8 cellular contexts compared by ENCODE assay signal in the genomic region with DNA sequence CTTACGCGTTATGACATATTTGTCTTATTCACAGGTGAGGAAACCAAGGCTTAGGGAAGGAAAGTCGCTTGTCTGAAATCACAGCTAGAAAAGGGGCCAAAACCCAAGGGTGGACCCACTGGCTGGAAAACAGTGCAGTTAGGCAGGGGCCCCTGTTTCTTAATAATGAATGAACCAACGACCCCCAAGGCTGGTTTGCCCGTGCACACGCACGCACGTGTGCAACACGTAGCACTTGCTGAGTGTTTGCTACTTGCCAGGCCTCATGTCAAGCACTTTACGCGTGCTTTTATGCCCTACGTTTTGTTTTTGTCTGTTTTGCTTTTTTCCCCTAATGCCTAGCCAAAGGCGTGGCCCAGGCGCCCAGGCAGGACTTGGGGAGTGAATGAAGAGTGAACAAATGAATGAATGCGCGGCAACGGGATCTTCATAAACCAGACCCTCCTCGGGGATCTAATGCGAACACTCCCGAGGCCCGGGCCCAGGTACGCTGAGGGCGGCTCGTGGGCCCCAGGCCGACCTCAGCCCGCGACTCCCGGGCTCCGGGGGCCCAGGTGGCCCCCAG. TPM values are rescaled to one million over a fixed set of nuclear protein-coding genes. Genes with fewer than 3 reads are reported as not detected.
A peak's percentile ranks its signal among the peaks of the same experiment; 100 is the strongest.
DNase-seq lines count a peak whose midpoint lies in the region; ATAC-seq and TF ChIP-seq lines count a peak whose summit lies in the region.

No MANE protein-coding gene starts in this region.

- H3K4me3 ChIP-seq in RWPE2 (ENCODE audit: severe bottlenecking) (peak overlapping the region; percentile 100), neuron (ENCODE audit: low read length) (peak overlapping the region; percentile 76)

- H2AFZ ChIP-seq in neuron (ENCODE audit: low read depth, low read length): peak overlapping the region; percentile 94

- no peak for TF ChIP-seq CTCF in RWPE2 (IDR thresholded peaks at IDR 0.05; ENCODE audit: poor library complexity, severe bottlenecking)

- H3K4me1 ChIP-seq in RWPE2 (ENCODE audit: insufficient read depth, poor library complexity, severe bottlenecking): peaks cover 28% of the 10 kb centered on the region
- peaks cover 14% of the 10 kb centered on the region for H3K4me1 ChIP-seq in neuron (ENCODE audit: insufficient read depth, low read length)

- no peaks in the 10 kb centered on the region for H3K27me3 ChIP-seq in RWPE2 (ENCODE audit: insufficient read depth, poor library complexity, severe bottlenecking)
- no peaks in the 10 kb centered on the region for H3K27me3 ChIP-seq in neuron (ENCODE audit: insufficient read depth, low read length)

- H3K9me3 ChIP-seq in RWPE2 (ENCODE audit: severe bottlenecking) (peaks cover 2% of the 10 kb centered on the region), neuron (ENCODE audit: low read length) (no peaks in the 10 kb centered on the region)

- ATAC-seq in RWPE2 (ENCODE audit: low read depth): peak; percentile 32

- peak overlapping the region; percentile 71 for H3K27ac ChIP-seq in RWPE2 (ENCODE audit: poor library complexity, severe bottlenecking)
- peak overlapping the region; percentile 53 for H3K27ac ChIP-seq in epithelial cell of prostate

- no peaks in the 10 kb centered on the region for H3K36me3 ChIP-seq in RWPE2 (ENCODE audit: low read depth)
- no peaks in the 10 kb centered on the region for H3K36me3 ChIP-seq in neuron (ENCODE audit: insufficient read depth, low read length)

- DNase-seq in stimulated activated CD4-positive, alpha-beta T cell treated with anti-CD3 and anti-CD28 coated beads, Interleukin-12 subunit alpha, Interleukin-12 subunit beta, amount 100 ng/mL, for 48 hours (ENCODE audit: low read depth in 2 of 3, low spot score in 1 of 3): peak; percentile 5 to 7 (median 7)
- no peak for DNase-seq in stimulated activated CD4-positive, alpha-beta T cell treated with anti-CD3 and anti-CD28 coated beads, Interleukin-4, amount 100 ng/mL, for 4 hours
- DNase-seq in RWPE2 (ENCODE audit: low spot score): no peak
- DNase-seq in epithelial cell of prostate (ENCODE audit: low read depth, low spot score): no peak
- no peak for DNase-seq in NCI-H526 (lab: John Stamatoyannopoulos, UW)
- DNase-seq in hepatic stellate cell (ENCODE audit: low spot score): no peak
- no peak for DNase-seq in occipital lobe (lab: John Stamatoyannopoulos, UW)

RNA-seq across cellular contexts. Expression of gene USP10, which starts 0.6 kb away (rescaled TPM):
- 46.5 TPM for total RNA-seq in occipital lobe

RNA-seq across cellular contexts. Expression of gene KLHL36, which starts 50.9 kb away (rescaled TPM):
- total RNA-seq in occipital lobe: 75.2 TPM

Comparison
In these comparisons a context has a peak if more than half of its experiments do, and no peak if none do; other contexts are left out.
1. DNase-seq: peak in stimulated activated CD4-positive, alpha-beta T cell treated with anti-CD3 and anti-CD28 coated beads, Interleukin-12 subunit alpha, Interleukin-12 subunit beta, amount 100 ng/mL, for 48 hours (3 of 3); none in stimulated activated CD4-positive, alpha-beta T cell treated with anti-CD3 and anti-CD28 coated beads, Interleukin-4, amount 100 ng/mL, for 4 hours (0 of 2), RWPE2 (single experiment), epithelial cell of prostate (single experiment), NCI-H526 (0 of 2), hepatic stellate cell (single experiment) and occipital lobe (single experiment).